ENCODE assay signal across 16 cellular contexts in genomic region chr16:4892356-4893102, GRCh38. TPM values are rescaled to one million over a fixed set of nuclear protein-coding genes. Genes with fewer than 3 reads are reported as not detected.
DNase-seq lines count a peak whose midpoint lies in the region; ATAC-seq and TF ChIP-seq lines count a peak whose summit lies in the region.
"Had no signal": no experiment of that assay in that cellular context is flagged by ENCODE, and none has a peak within 500 bp of the region (broad histone marks: within the 10 kb centered on the region; RNA-seq: fewer than 3 reads in every experiment).

No MANE protein-coding gene starts in this region.

- POLR2A ChIA-PET in HEK293T (lab: Yijun Ruan, JAX): no interaction called here

- no peaks in the 10 kb centered on the region for H3K27me3 Mint-ChIP-seq in activated T-helper 2 cell treated with anti-CD3 and anti-CD28 coated beads, Interferon-gamma antibody, Interleukin-2, Interleukin-4, amounts not matched to agents 10 μg/mL and 5 μg/mL and 100 μg/mL, durations not matched to agents 14 hours and 24 hours and 36 hours (ENCODE audit: low read depth)

- H3K27ac ChIP-seq in right cardiac atrium (ENCODE audit: low read length): peak overlapping the region; percentile 13
- H3K27ac ChIP-seq: lower lobe of right lung, neutrophil, upper lobe of left lung had no signal

- H3K4me3 ChIP-seq in right cardiac atrium (ENCODE audit: low read length): no peak overlapping the region
- H3K4me3 ChIP-seq: lower lobe of right lung, upper lobe of left lung had no signal

- no peak overlapping the region for H3K4me3 Mint-ChIP-seq in activated T-helper 2 cell treated with anti-CD3 and anti-CD28 coated beads, Interferon-gamma antibody, Interleukin-2, Interleukin-4, amounts not matched to agents 10 μg/mL and 5 μg/mL and 100 μg/mL, durations not matched to agents 14 hours and 24 hours and 36 hours (ENCODE audit: low read depth)

- H3K9me3 ChIP-seq in right cardiac atrium (ENCODE audit: control insufficient read depth, low read length): no peaks in the 10 kb centered on the region
- H3K9me3 ChIP-seq: lower lobe of right lung, neutrophil, upper lobe of left lung had no signal

- H3K36me3 Mint-ChIP-seq in activated T-helper 2 cell treated with anti-CD3 and anti-CD28 coated beads, Interferon-gamma antibody, Interleukin-2, Interleukin-4, amounts not matched to agents 10 μg/mL and 5 μg/mL and 100 μg/mL, durations not matched to agents 14 hours and 24 hours and 36 hours (ENCODE audit: low read depth): no peaks in the 10 kb centered on the region

- no peaks in the 10 kb centered on the region for H3K27me3 ChIP-seq in right cardiac atrium (ENCODE audit: control insufficient read depth, insufficient read depth)
- H3K27me3 ChIP-seq: neutrophil, upper lobe of left lung had no signal

- no peak for DNase-seq in Right ventricle myocardium inferior (ENCODE audit: missing footprints)
- DNase-seq in cardiac septum (ENCODE audit: low spot score): no peak
- DNase-seq in cerebellum (ENCODE audit: low spot score): peak; percentile 17
- peak; percentile 37 to 69 (median 69) for DNase-seq in right cardiac atrium
- no peak for DNase-seq in activated T-helper 2 cell treated with anti-CD3 and anti-CD28 coated beads, Interferon-gamma antibody, Interleukin-2, Interleukin-4, amounts not matched to agents 10 μg/mL and 5 μg/mL and 100 μg/mL, durations not matched to agents 14 hours and 24 hours and 36 hours (ENCODE audit: low spot score)
- no peak for DNase-seq in HEK293T (ENCODE audit: extremely low spot score)
- DNase-seq: activated T-cell treated with anti-CD3 and anti-CD28 coated beads, Interleukin-2, amount 50 U/mL, for 1 hour; DND-41; effector memory CD4-positive, alpha-beta T cell; hypothalamus; lower lobe of right lung; NCI-H2081 treated with DMSO at 0.1 percent for 48 hours; upper lobe of left lung had no signal

- ATAC-seq in Right ventricle myocardium inferior (peak; percentile 69), right cardiac atrium (peak; percentile 46 to 52), HG02588 (IDR thresholded peaks at IDR 0.05; ENCODE audit: unreplicated experiment) (no peak), HG03460 (IDR thresholded peaks at IDR 0.05; ENCODE audit: unreplicated experiment) (no peak)

- peaks cover 6% of the 10 kb centered on the region for H3K4me1 ChIP-seq in right cardiac atrium (ENCODE audit: control insufficient read depth, insufficient read depth, low read length)
- H3K4me1 ChIP-seq: lower lobe of right lung had no signal

- intact Hi-C loops in Right ventricle myocardium inferior (cut with DNase I): no loop called here
- intact Hi-C loops in cardiac septum (cut with DNase I): no loop called here
- intact Hi-C loops in right cardiac atrium (cut with DNase I): no loop called here
- intact Hi-C loops in activated T-helper 2 cell treated with anti-CD3 and anti-CD28 coated beads, Interferon-gamma antibody, Interleukin-2, Interleukin-4, amounts not matched to agents 10 μg/mL and 5 μg/mL and 100 μg/mL, durations not matched to agents 14 hours and 24 hours and 36 hours (cut with micrococcal nuclease): no loop called here

- H3K9me3 Mint-ChIP-seq in activated T-helper 2 cell treated with anti-CD3 and anti-CD28 coated beads, Interferon-gamma antibody, Interleukin-2, Interleukin-4, amounts not matched to agents 10 μg/mL and 5 μg/mL and 100 μg/mL, durations not matched to agents 14 hours and 24 hours and 36 hours: no peaks in the 10 kb centered on the region

- no peaks in the 10 kb centered on the region for H3K4me1 Mint-ChIP-seq in activated T-helper 2 cell treated with anti-CD3 and anti-CD28 coated beads, Interferon-gamma antibody, Interleukin-2, Interleukin-4, amounts not matched to agents 10 μg/mL and 5 μg/mL and 100 μg/mL, durations not matched to agents 14 hours and 24 hours and 36 hours (ENCODE audit: low read depth)

- no peak overlapping the region for H3K27ac Mint-ChIP-seq in activated T-helper 2 cell treated with anti-CD3 and anti-CD28 coated beads, Interferon-gamma antibody, Interleukin-2, Interleukin-4, amounts not matched to agents 10 μg/mL and 5 μg/mL and 100 μg/mL, durations not matched to agents 14 hours and 24 hours and 36 hours

- 21% methylated on average over 23 of the region's 23 CpGs for WGBS in right cardiac atrium

- CTCF ChIA-PET in HEK293T (lab: Yijun Ruan, JAX): no interaction called here

TF ChIP-seq in HEK293T, 16 proteins besides CTCF, POLR2A, EP300 and RAD21:
- TF ChIP-seq ZNF384 (IDR thresholded peaks at IDR 0.05) (no peak), CTBP1 (IDR thresholded peaks at IDR 0.05; ENCODE audit: borderline replicate concordance) (no peak), TARDBP (IDR thresholded peaks at IDR 0.05) (no peak), FOXA1 (IDR thresholded peaks at IDR 0.05) (no peak), BHLHE40 (IDR thresholded peaks at IDR 0.05; ENCODE audit: borderline replicate concordance) (no peak), FOXM1 (IDR thresholded peaks at IDR 0.05; ENCODE audit: borderline replicate concordance) (no peak), HDGF (IDR thresholded peaks at IDR 0.05; ENCODE audit: borderline replicate concordance) (no peak), L3MBTL2 (conservative IDR thresholded peaks at IDR 0.05) (no peak), FOXK2 (IDR thresholded peaks at IDR 0.05) (no peak), ARNT (IDR thresholded peaks at IDR 0.05) (no peak), LEF1 (IDR thresholded peaks at IDR 0.05; ENCODE audit: borderline replicate concordance) (no peak)
- TF ChIP-seq, protein P1, sequence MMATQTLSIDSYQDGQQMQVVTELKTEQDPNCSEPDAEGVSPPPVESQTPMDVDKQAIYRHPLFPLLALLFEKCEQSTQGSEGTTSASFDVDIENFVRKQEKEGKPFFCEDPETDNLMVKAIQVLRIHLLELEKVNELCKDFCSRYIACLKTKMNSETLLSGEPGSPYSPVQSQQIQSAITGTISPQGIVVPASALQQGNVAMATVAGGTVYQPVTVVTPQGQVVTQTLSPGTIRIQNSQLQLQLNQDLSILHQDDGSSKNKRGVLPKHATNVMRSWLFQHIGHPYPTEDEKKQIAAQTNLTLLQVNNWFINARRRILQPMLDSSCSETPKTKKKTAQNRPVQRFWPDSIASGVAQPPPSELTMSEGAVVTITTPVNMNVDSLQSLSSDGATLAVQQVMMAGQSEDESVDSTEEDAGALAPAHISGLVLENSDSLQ (IDR thresholded peaks at IDR 0.05): no peak

RNA-seq across cellular contexts. Expression of gene PPL, which starts 44.4 kb away (rescaled TPM):
- total RNA-seq in Right ventricle myocardium inferior (20.2 TPM), cardiac septum (5.6 TPM), cerebellum (3.3 TPM), right cardiac atrium (10 to 100 TPM in 2 of 4 donors, 1 to 10 TPM in 2; 3.9 to 19.1 (median 8.4) TPM)
- 5.0 TPM for polyA plus RNA-seq in right cardiac atrium
- not detected in 2 replicates for total RNA-seq in activated T-helper 2 cell treated with anti-CD3 and anti-CD28 coated beads, Interferon-gamma antibody, Interleukin-2, Interleukin-4, amounts not matched to agents 10 μg/mL and 5 μg/mL and 100 μg/mL, durations not matched to agents 14 hours and 24 hours and 36 hours

RNA-seq across cellular contexts. Expression of gene UBN1, which starts 45.2 kb away (rescaled TPM):
- total RNA-seq in Right ventricle myocardium inferior (45.2 TPM), cardiac septum (23.6 TPM), cerebellum (18.1 TPM), right cardiac atrium (10 to 100 TPM; 24.4 to 30.4 (median 27.4) TPM)
- polyA plus RNA-seq in right cardiac atrium: 16.5 TPM
- total RNA-seq in activated T-helper 2 cell treated with anti-CD3 and anti-CD28 coated beads, Interferon-gamma antibody, Interleukin-2, Interleukin-4, amounts not matched to agents 10 μg/mL and 5 μg/mL and 100 μg/mL, durations not matched to agents 14 hours and 24 hours and 36 hours: 33.8 and 34.2 TPM in 2 replicates

RNA-seq across cellular contexts. Expression of gene GLYR1, which starts 45.4 kb away (rescaled TPM):
- total RNA-seq in Right ventricle myocardium inferior: 88.8 TPM
- 64.9 TPM for total RNA-seq in cardiac septum
- total RNA-seq in cerebellum: 55.9 TPM
- total RNA-seq in right cardiac atrium: 10 to 100 TPM; 69.9 to 84.4 (median 81.1) TPM
- polyA plus RNA-seq in right cardiac atrium: 56.1 TPM
- total RNA-seq in activated T-helper 2 cell treated with anti-CD3 and anti-CD28 coated beads, Interferon-gamma antibody, Interleukin-2, Interleukin-4, amounts not matched to agents 10 μg/mL and 5 μg/mL and 100 μg/mL, durations not matched to agents 14 hours and 24 hours and 36 hours: 104 and 112 TPM in 2 replicates

Comparison
In these comparisons a context has a peak if more than half of its experiments do, and no peak if none do; other contexts are left out.
1. DNase-seq: peak in cerebellum (single experiment) and right cardiac atrium (3 of 3); none in Right ventricle myocardium inferior (single experiment), cardiac septum (single experiment), activated T-helper 2 cell treated with anti-CD3 and anti-CD28 coated beads, Interferon-gamma antibody, Interleukin-2, Interleukin-4, amounts not matched to agents 10 μg/mL and 5 μg/mL and 100 μg/mL, durations not matched to agents 14 hours and 24 hours and 36 hours (single experiment) and HEK293T (single experiment).
2. ATAC-seq: peak in Right ventricle myocardium inferior (single experiment) and right cardiac atrium (2 of 2); none in HG02588 (single experiment) and HG03460 (single experiment).